1 cellular context compared by ENCODE assay signal in genomic region chr2:60806988-60807681, GRCh38.
TF ChIP-seq lines count a peak whose summit lies in the region.

No MANE protein-coding gene starts in this region.

TF ChIP-seq in GM12878, 131 proteins besides CTCF, POLR2A, EP300 and RAD21 (continued from another document and continues in another):
- no peak for TF ChIP-seq E2F8 (IDR thresholded peaks at IDR 0.05; ENCODE audit: low read depth, partially characterized antibody)
- TF ChIP-seq NFYA (IDR thresholded peaks at IDR 0.05; ENCODE audit: borderline replicate concordance, low read depth, low read length): no peak
- peak; percentile 67 for TF ChIP-seq IKZF1 (conservative IDR thresholded peaks at IDR 0.05)
- no peak for TF ChIP-seq USF2 (IDR thresholded peaks at IDR 0.05; ENCODE audit: borderline replicate concordance, low read depth, low read length)
- TF ChIP-seq SRF (IDR thresholded peaks at IDR 0.05; ENCODE audit: low read depth in 2 of 2, low read length in 2 of 2): no peak
- TF ChIP-seq YBX1 (IDR thresholded peaks at IDR 0.05): no peak
- no peak for TF ChIP-seq SMAD5 (IDR thresholded peaks at IDR 0.05; ENCODE audit: low read depth)
- no peak for TF ChIP-seq KLF5 (IDR thresholded peaks at IDR 0.05; ENCODE audit: partially characterized antibody)
- no peak for TF ChIP-seq ZNF622 (IDR thresholded peaks at IDR 0.05)
- TF ChIP-seq HSF1 (IDR thresholded peaks at IDR 0.05; ENCODE audit: low read depth, low read length): no peak
- no peak for TF ChIP-seq DPF2 (IDR thresholded peaks at IDR 0.05)
- no peak for TF ChIP-seq HDAC6 (IDR thresholded peaks at IDR 0.05; ENCODE audit: unreplicated experiment)
- TF ChIP-seq SKIL (IDR thresholded peaks at IDR 0.05; ENCODE audit: low read depth, poor library complexity, severe bottlenecking): no peak
- TF ChIP-seq FOXM1 (IDR thresholded peaks at IDR 0.05; ENCODE audit: low read depth, low read length): peak; percentile 71; the same call in 1 of the 2 replicates
- no peak for TF ChIP-seq ZNF687 (IDR thresholded peaks at IDR 0.05)
- no peak for TF ChIP-seq ATF7 (IDR thresholded peaks at IDR 0.05; ENCODE audit: low read depth)
- peak; percentile 65; the same call in 1 of the 2 replicates for TF ChIP-seq EED (IDR thresholded peaks at IDR 0.05; ENCODE audit: low read depth)
- 0 out of 2 replicates have a peak, but pooled peaks have one; percentile 53 for TF ChIP-seq MTA3 (IDR thresholded peaks at IDR 0.05; ENCODE audit: borderline replicate concordance, low read length)
- TF ChIP-seq SREBF2 (IDR thresholded peaks at IDR 0.05; ENCODE audit: low read length): no peak
- TF ChIP-seq TBL1XR1 (IDR thresholded peaks at IDR 0.05; ENCODE audit: low read depth, low read length): 0 out of 2 replicates have a peak, but pooled peaks have one; percentile 27
- no peak for TF ChIP-seq ZSCAN29 (IDR thresholded peaks at IDR 0.05)
- 0 out of 2 replicates have a peak, but pooled peaks have one; percentile 52 for TF ChIP-seq MLLT1 (IDR thresholded peaks at IDR 0.05)
- TF ChIP-seq SIX5 (IDR thresholded peaks at IDR 0.05; ENCODE audit: low read depth, low read length, severe bottlenecking): no peak
- TF ChIP-seq E4F1 (IDR thresholded peaks at IDR 0.05; ENCODE audit: borderline replicate concordance, partially characterized antibody): no peak
- TF ChIP-seq BACH1 (IDR thresholded peaks at IDR 0.05; ENCODE audit: borderline replicate concordance): 0 out of 2 replicates have a peak, but pooled peaks have one; percentile 41
- TF ChIP-seq CREM (IDR thresholded peaks at IDR 0.05; ENCODE audit: low read depth): no peak; the same call in 1 of the 2 replicates
- TF ChIP-seq TAF1 (IDR thresholded peaks at IDR 0.05; ENCODE audit: borderline replicate concordance, low read depth, low read length): 0 out of 2 replicates have a peak, but pooled peaks have one; percentile 12
- TF ChIP-seq ATF3 (IDR thresholded peaks at IDR 0.05; ENCODE audit: borderline replicate concordance, extremely low read depth, low read depth, low read length): no peak
- TF ChIP-seq NBN (IDR thresholded peaks at IDR 0.05): 0 out of 2 replicates have a peak, but pooled peaks have one; percentile 14
- TF ChIP-seq HDAC2 (IDR thresholded peaks at IDR 0.05): no peak
- TF ChIP-seq YY1 (IDR thresholded peaks at IDR 0.05; ENCODE audit: low read depth, low read length): 0 out of 2 replicates have a peak, but pooled peaks have one; percentile 8
- TF ChIP-seq JUNB (IDR thresholded peaks at IDR 0.05): peak; percentile 72
- TF ChIP-seq HCFC1 (IDR thresholded peaks at IDR 0.05; ENCODE audit: low read length): 0 out of 2 replicates have a peak, but pooled peaks have one; percentile 20
- no peak for TF ChIP-seq SUZ12 (IDR thresholded peaks at IDR 0.05; ENCODE audit: unreplicated experiment)
- TF ChIP-seq ZBTB11 (CRISPR knock-in tag; IDR thresholded peaks at IDR 0.05): no peak
- TF ChIP-seq NR2F1 (conservative IDR thresholded peaks at IDR 0.05): peak; percentile 95
- TF ChIP-seq RELA (IDR thresholded peaks at IDR 0.05; ENCODE audit: borderline replicate concordance, partially characterized antibody): peak; percentile 89
- TF ChIP-seq ZNF217 (IDR thresholded peaks at IDR 0.05): no peak
